Comparison of ENCODE assay signal across 19 cellular contexts in the genomic region with DNA sequence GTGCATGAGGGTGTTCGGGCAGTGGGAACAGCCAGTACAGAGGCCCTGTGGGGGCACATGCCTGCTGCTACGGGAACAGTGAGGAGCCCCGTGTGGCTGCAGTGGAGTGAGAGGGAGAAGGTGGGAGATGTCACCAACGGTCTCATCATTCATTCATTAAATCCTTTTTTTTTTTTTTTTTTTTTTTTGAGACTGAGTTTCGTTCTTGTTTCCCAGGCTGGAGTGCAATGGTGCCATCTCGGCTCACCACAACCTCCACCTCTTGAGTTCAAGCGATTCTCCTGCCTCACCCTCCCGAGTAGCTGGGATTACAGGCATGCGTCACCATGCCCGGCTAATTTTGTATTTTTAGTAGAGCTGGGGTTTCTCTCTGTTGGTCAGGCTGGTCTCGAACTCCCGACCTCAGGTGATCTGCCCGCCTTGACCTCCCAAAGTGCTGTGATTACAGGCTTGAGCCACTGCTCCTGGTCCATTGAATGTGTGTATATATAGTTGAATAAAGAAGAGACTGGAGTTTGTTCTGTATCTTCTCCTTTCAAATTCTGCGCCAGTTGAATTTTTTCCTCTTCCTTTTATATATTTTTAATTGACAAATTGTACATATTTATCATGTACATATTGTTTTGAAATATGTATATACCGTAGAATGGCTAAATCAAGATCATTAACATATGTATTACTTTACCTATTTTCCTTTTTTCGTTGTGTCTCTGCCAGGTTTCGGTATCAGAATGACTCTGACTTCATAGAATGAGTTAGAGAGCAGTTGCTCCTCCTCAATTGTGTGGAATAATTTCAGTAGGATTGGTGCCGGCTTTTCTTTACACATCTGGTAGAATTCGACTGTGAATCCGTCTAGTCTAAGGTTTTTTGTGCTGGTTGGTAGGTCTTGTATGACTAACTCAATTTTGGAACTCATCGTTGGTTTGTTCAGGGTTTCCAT. TPM values are rescaled to one million over a fixed set of nuclear protein-coding genes. Genes with fewer than 3 reads are reported as not detected.
"Had no signal": no experiment of that assay in that cellular context is flagged by ENCODE, and none has a peak within 500 bp of the region (broad histone marks: within the 10 kb centered on the region; RNA-seq: fewer than 3 reads in every experiment).

No MANE protein-coding gene starts in this region.

RNA-seq across cellular contexts. Expression of gene IZUMO2, which starts 28.0 kb away (rescaled TPM):
- total RNA-seq: dermis microvascular lymphatic vessel endothelial cell, endodermal cell, esophagus mucosa, esophagus squamous epithelium, gastrocnemius medialis, glomerular endothelial cell, heart right ventricle, kidney epithelial cell, left cardiac atrium, left lung, left ventricle myocardium superior, lower leg skin, lower lobe of right lung, lung microvascular endothelial cell, mesenteric fat pad, mesothelial cell of epicardium, mucosa of descending colon, myocyte had no signal
- polyA plus RNA-seq: heart right ventricle, keratinocyte had no signal
